ENCODE assay signal across 9 cellular contexts in genomic region chr9:105296889-105297288, GRCh38. TPM values are rescaled to one million over a fixed set of nuclear protein-coding genes. Genes with fewer than 3 reads are reported as not detected.
DNase-seq lines count a peak whose midpoint lies in the region; ATAC-seq and TF ChIP-seq lines count a peak whose summit lies in the region.
"Had no signal": no experiment of that assay in that cellular context is flagged by ENCODE, and none has a peak within 500 bp of the region (broad histone marks: within the 10 kb centered on the region; RNA-seq: fewer than 3 reads in every experiment).

No MANE protein-coding gene starts in this region.

- no peak for ATAC-seq in HG03095 (IDR thresholded peaks at IDR 0.05; ENCODE audit: unreplicated experiment)
- ATAC-seq in GM18502 (IDR thresholded peaks at IDR 0.05; ENCODE audit: poor library complexity, unreplicated experiment): no peak
- no peak for ATAC-seq in HG03457 (IDR thresholded peaks at IDR 0.05; ENCODE audit: unreplicated experiment)
- ATAC-seq: Panc1 had no signal

- peaks cover 8% of the 10 kb centered on the region in 3 donors for H3K36me3 ChIP-seq in tibial artery

- H3K27ac ChIP-seq in tibial artery: peak overlapping the region; percentile 30 to 59

- no peaks in the 10 kb centered on the region for H3K9me3 ChIP-seq in tibial artery

- H3K4me1 ChIP-seq in tibial artery: peaks cover 0 to 56% (median 11%) of the 10 kb centered on the region in 4 donors

- DNase-seq in LHCN-M2 (ENCODE audit: low read depth) (peak; percentile 97), cardiac fibroblast (ENCODE audit: low read depth in 2 of 2) (peak; percentile 97 to 99), inferior parietal cortex (ENCODE audit: extremely low spot score) (peak; percentile 68), tibial artery (no peak), NCI-H774 (lab: John Stamatoyannopoulos, UW) (no peak)

- no peak for TF ChIP-seq CTCF in cardiac fibroblast (IDR thresholded peaks at IDR 0.05; ENCODE audit: low read depth, low read length)
- TF ChIP-seq CTCF in tibial artery (IDR thresholded peaks at IDR 0.05): no peak

- intact Hi-C loops in tibial artery (cut with DNase I; ENCODE audit: low total_unique reads): no loop called here

- H3K4me3 ChIP-seq in cardiac fibroblast (replicated peaks in 1 of 2; ENCODE audit: low read depth in 2 of 2, low read length in 2 of 2) (no peak overlapping the region), tibial artery (no peak overlapping the region)

- no peaks in the 10 kb centered on the region for H3K27me3 ChIP-seq in tibial artery

RNA-seq across cellular contexts. Expression of gene SLC44A1, which starts 52.4 kb away (rescaled TPM):
- 30.5 and 32.0 TPM in 2 replicates for total RNA-seq in LHCN-M2 (2014; rRNA removed)
- polyA plus RNA-seq in LHCN-M2 (2012): 5.6 TPM

Comparison
In these comparisons a context has a peak if more than half of its experiments do, and no peak if none do; other contexts are left out.
1. DNase-seq: peak in LHCN-M2 (single experiment), cardiac fibroblast (2 of 2) and inferior parietal cortex (single experiment); none in tibial artery (0 of 2) and NCI-H774 (single experiment).